ENCODE assay signal across 7 cellular contexts in the genomic region with DNA sequence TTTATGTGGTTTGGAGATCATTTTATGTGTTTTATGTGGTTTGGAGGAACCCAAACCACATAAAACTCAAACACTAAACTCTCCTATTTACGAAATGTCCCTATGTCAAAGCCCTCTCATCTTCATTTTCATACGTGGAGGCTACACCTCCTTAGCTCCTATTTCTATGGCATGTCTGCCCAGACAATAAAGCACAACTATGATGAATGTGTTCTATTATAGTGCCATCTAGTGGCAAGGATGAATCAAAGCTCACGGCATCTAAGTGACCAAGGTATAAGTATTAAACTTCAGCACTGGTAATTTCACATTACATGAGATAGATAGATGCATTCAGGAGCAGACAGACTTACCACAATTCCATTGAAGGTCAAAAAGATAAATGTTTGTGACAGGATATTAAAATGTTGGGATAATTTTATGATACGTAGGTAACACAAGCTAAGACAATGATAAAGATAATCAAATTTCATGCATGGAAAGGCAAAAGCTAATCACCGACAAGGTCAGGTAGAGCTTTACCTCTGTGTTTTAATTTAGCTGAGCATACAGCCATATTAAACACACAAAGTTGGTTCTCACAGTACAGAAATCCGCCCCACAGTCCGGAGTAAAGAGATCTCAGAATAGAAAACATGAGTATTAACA.
DNase-seq lines count a peak whose midpoint lies in the region; ATAC-seq, FAIRE-seq and TF ChIP-seq lines count a peak whose summit lies in the region.

No MANE protein-coding gene starts in this region.

- 46 to 62% methylated on average over 7 of the region's 7 CpGs for WGBS in pancreas, 2 donors

- no peaks in the 10 kb centered on the region for H3K9me3 ChIP-seq in pancreas

- TF ChIP-seq CTCF in fibroblast of villous mesenchyme (IDR thresholded peaks at IDR 0.05; ENCODE audit: insufficient read depth, low read depth, low read length) (peak; percentile 54), pancreas (IDR thresholded peaks at IDR 0.05) (peak; percentile 28 to 58 (median 42))

- no peaks in the 10 kb centered on the region for H3K4me1 ChIP-seq in pancreas

- peaks cover 0 to 3% (median 0%) of the 10 kb centered on the region in 4 donors for H3K27me3 ChIP-seq in pancreas

- no peaks in the 10 kb centered on the region for H3K36me3 ChIP-seq in pancreas

- no peak overlapping the region for H3K27ac ChIP-seq in pancreas

- ATAC-seq in GM19452 (IDR thresholded peaks at IDR 0.05; ENCODE audit: unreplicated experiment) (peak; percentile 88), HG03460 (IDR thresholded peaks at IDR 0.05; ENCODE audit: unreplicated experiment) (peak; percentile 82), pancreas (peak; percentile 53 to 84 (median 76))

- DNase-seq in GF-D8 (lab: John Stamatoyannopoulos, UW), result peak; percentile 21
- peak; percentile 55 for DNase-seq in SK-N-DZ (ENCODE audit: low spot score)
- peak; percentile 21 for DNase-seq in fibroblast of villous mesenchyme (ENCODE audit: low read depth)
- no peak for DNase-seq in pancreas
- DNase-seq in effector CD4-positive, alpha-beta T cell, result no peak

- intact Hi-C loops in pancreas (cut with DNase I), result no loop called here

- peak; percentile 72 for FAIRE-seq in pancreas (lab: Jason Lieb, UNC)

- H3K4me3 ChIP-seq in fibroblast of villous mesenchyme (ENCODE audit: low read depth, low read length), result no peak overlapping the region
- no peak overlapping the region for H3K4me3 ChIP-seq in pancreas

Comparison
In these comparisons a context has a peak if more than half of its experiments do, and no peak if none do; other contexts are left out.
1. DNase-seq: peak in GF-D8 (single experiment), SK-N-DZ (single experiment) and fibroblast of villous mesenchyme (single experiment); none in pancreas (0 of 6) and effector CD4-positive, alpha-beta T cell (single experiment).
2. Peak in every context shown above with its lines, with median percentiles within 50 percentile points of each other: ATAC-seq.